9 cellular contexts compared by ENCODE assay signal in genomic region chr19:48258350-48258749, GRCh38. TPM values are rescaled to one million over a fixed set of nuclear protein-coding genes. Genes with fewer than 3 reads are reported as not detected.
A peak's percentile ranks its signal among the peaks of the same experiment; 100 is the strongest.
DNase-seq lines count a peak whose midpoint lies in the region; ATAC-seq and TF ChIP-seq lines count a peak whose summit lies in the region.
"Had no signal": no experiment of that assay in that cellular context is flagged by ENCODE, and none has a peak within 500 bp of the region (broad histone marks: within the 10 kb centered on the region; RNA-seq: fewer than 3 reads in every experiment).

No MANE protein-coding gene starts in this region.

- H3K9me3 ChIP-seq in Peyer's patch, result no peaks in the 10 kb centered on the region

- no peak for TF ChIP-seq POLR2A in Peyer's patch (IDR thresholded peaks at IDR 0.05)

- H3K36me3 Mint-ChIP-seq in activated CD8-positive, alpha-beta memory T cell treated with anti-CD3 and anti-CD28 coated beads, Interleukin-2, amount 10 ng/mL, durations not matched to agents 7 days and 5 days, result peaks cover 13% of the 10 kb centered on the region
- no peaks in the 10 kb centered on the region for H3K36me3 Mint-ChIP-seq in endothelial cell (ENCODE audit: low read depth, unreplicated experiment)

- H3K36me3 ChIP-seq in Peyer's patch, result no peaks in the 10 kb centered on the region

- no peak for TF ChIP-seq CTCF in Peyer's patch (IDR thresholded peaks at IDR 0.05)
- no peak for TF ChIP-seq CTCF in endothelial cell (IDR thresholded peaks at IDR 0.05; ENCODE audit: unreplicated experiment)

- peaks cover 0 to 19% (median 4%) of the 10 kb centered on the region in 4 donors for H3K4me1 ChIP-seq in Peyer's patch

- H3K4me3 ChIP-seq in Peyer's patch, result no peak overlapping the region

- peaks cover 52% of the 10 kb centered on the region for H3K4me1 Mint-ChIP-seq in activated CD8-positive, alpha-beta memory T cell treated with anti-CD3 and anti-CD28 coated beads, Interleukin-2, amount 10 ng/mL, durations not matched to agents 7 days and 5 days
- peaks cover 31% of the 10 kb centered on the region for H3K4me1 Mint-ChIP-seq in endothelial cell (ENCODE audit: unreplicated experiment)

- H3K9me3 Mint-ChIP-seq in activated CD8-positive, alpha-beta memory T cell treated with anti-CD3 and anti-CD28 coated beads, Interleukin-2, amount 10 ng/mL, durations not matched to agents 7 days and 5 days (ENCODE audit: low read depth), result no peaks in the 10 kb centered on the region
- no peaks in the 10 kb centered on the region for H3K9me3 Mint-ChIP-seq in endothelial cell (ENCODE audit: unreplicated experiment)

- peak overlapping the region; percentile 96 for H3K27ac Mint-ChIP-seq in activated CD8-positive, alpha-beta memory T cell treated with anti-CD3 and anti-CD28 coated beads, Interleukin-2, amount 10 ng/mL, durations not matched to agents 7 days and 5 days
- peak overlapping the region; percentile 96 for H3K27ac Mint-ChIP-seq in endothelial cell (ENCODE audit: unreplicated experiment)

- H3K27ac ChIP-seq in Peyer's patch, result peak overlapping the region; percentile 36 to 71 (median 57)

- no peaks in the 10 kb centered on the region for H3K27me3 Mint-ChIP-seq in activated CD8-positive, alpha-beta memory T cell treated with anti-CD3 and anti-CD28 coated beads, Interleukin-2, amount 10 ng/mL, durations not matched to agents 7 days and 5 days
- H3K27me3 Mint-ChIP-seq in endothelial cell (ENCODE audit: unreplicated experiment), result peaks cover 4% of the 10 kb centered on the region

- peak; percentile 62 for DNase-seq in activated CD8-positive, alpha-beta memory T cell treated with anti-CD3 and anti-CD28 coated beads, Interleukin-2, amount 10 ng/mL, durations not matched to agents 7 days and 5 days
- no peak for DNase-seq in activated CD8-positive, alpha-beta memory T cell treated with anti-CD3 and anti-CD28 coated beads, Interleukin-2, amount 50 U/mL, for 48 hours
- DNase-seq in Peyer's patch (no peak), endothelial cell (ENCODE audit: low spot score) (no peak), NCI-H2029 (lab: John Stamatoyannopoulos, UW) (no peak), germinal center (ENCODE audit: low spot score) (no peak), amygdala (lab: John Stamatoyannopoulos, UW) (no peak)
- peak; percentile 8 for DNase-seq in stimulated activated naive CD4-positive, alpha-beta T cell treated with Interleukin-2 at 50 U/mL for 16 hours (lab: John Stamatoyannopoulos, UW)
- DNase-seq: hippocampal formation had no signal

- H3K27me3 ChIP-seq in Peyer's patch, result no peaks in the 10 kb centered on the region

- peak overlapping the region; percentile 78 for H3K4me3 Mint-ChIP-seq in activated CD8-positive, alpha-beta memory T cell treated with anti-CD3 and anti-CD28 coated beads, Interleukin-2, amount 10 ng/mL, durations not matched to agents 7 days and 5 days
- H3K4me3 Mint-ChIP-seq in endothelial cell (ENCODE audit: unreplicated experiment), result peak overlapping the region; percentile 17

- ATAC-seq in activated CD8-positive, alpha-beta memory T cell treated with anti-CD3 and anti-CD28 coated beads, Interleukin-2, amount 10 ng/mL, durations not matched to agents 7 days and 5 days, result peak; percentile 22

- CTCF ChIA-PET in activated CD8-positive, alpha-beta memory T cell treated with anti-CD3 and anti-CD28 coated beads, Interleukin-2, amount 10 ng/mL, durations not matched to agents 7 days and 5 days (lab: Charles Lee), result interaction anchor here (1.2 to 1.3 kb wide), 2 partner anchors 9 to 10 kb away, joined by 3 to 6 read pairs; no protein-coding TSS in a partner anchor

RNA-seq across cellular contexts. Expression of gene CARD8, which starts 2.6 kb away (rescaled TPM):
- total RNA-seq in activated CD8-positive, alpha-beta memory T cell treated with anti-CD3 and anti-CD28 coated beads, Interleukin-2, amount 10 ng/mL, durations not matched to agents 7 days and 5 days, result 100 to 1,000 TPM; 182 to 219 TPM
- total RNA-seq in Peyer's patch (100 to 1,000 TPM in 1 of 4 donors, 10 to 100 TPM in 3; 31.5 to 115 (median 39.2) TPM), endothelial cell (ENCODE audit: unreplicated experiment) (210 TPM)

RNA-seq across cellular contexts. Expression of gene ZNF114, which starts 11.5 kb away (rescaled TPM):
- under 1 TPM; 0.26 to 0.68 TPM for total RNA-seq in activated CD8-positive, alpha-beta memory T cell treated with anti-CD3 and anti-CD28 coated beads, Interleukin-2, amount 10 ng/mL, durations not matched to agents 7 days and 5 days
- total RNA-seq in Peyer's patch, result not detected
- 12.2 TPM for total RNA-seq in endothelial cell (ENCODE audit: unreplicated experiment)

Comparison
In these comparisons a context has a peak if more than half of its experiments do, and no peak if none do; other contexts are left out.
1. DNase-seq: peak in activated CD8-positive, alpha-beta memory T cell treated with anti-CD3 and anti-CD28 coated beads, Interleukin-2, amount 10 ng/mL, durations not matched to agents 7 days and 5 days (single experiment) and stimulated activated naive CD4-positive, alpha-beta T cell treated with Interleukin-2 at 50 U/mL for 16 hours (single experiment); none in activated CD8-positive, alpha-beta memory T cell treated with anti-CD3 and anti-CD28 coated beads, Interleukin-2, amount 50 U/mL, for 48 hours (single experiment), Peyer's patch (0 of 3), endothelial cell (single experiment), NCI-H2029 (single experiment), germinal center (single experiment) and amygdala (0 of 56).